In the genomic region with DNA sequence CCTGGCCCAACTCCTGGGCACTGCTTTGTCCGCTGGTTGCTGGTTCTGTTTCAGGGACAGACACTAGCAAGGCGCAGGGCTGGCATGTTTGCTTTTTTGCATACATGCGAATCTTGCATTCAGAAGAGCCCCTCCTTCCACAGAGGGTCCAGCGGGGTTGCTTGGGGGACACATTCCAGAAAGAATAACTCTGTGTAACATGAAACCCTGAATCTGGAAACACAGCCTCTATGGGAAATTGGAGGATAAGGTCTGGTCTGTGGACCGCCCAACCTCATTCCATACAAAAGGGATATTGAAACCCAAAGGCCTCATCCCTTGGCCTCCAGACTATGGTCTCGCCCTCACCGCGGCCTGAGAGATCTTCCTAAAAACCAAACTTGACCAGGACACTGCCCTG, we compare ENCODE assay signal across 37 cellular contexts. TPM values are rescaled to one million over a fixed set of nuclear protein-coding genes. Genes with fewer than 3 reads are reported as not detected.
"Had no signal": no experiment of that assay in that cellular context is flagged by ENCODE, and none has a peak within 500 bp of the region (broad histone marks: within the 10 kb centered on the region; RNA-seq: fewer than 3 reads in every experiment).

No MANE protein-coding gene starts in this region.

- H3K9me3 ChIP-seq: ascending aorta, Peyer's patch, SJSA1, SK-N-SH had no signal

- H3K27ac Mint-ChIP-seq: activated CD4-positive, alpha-beta T cell treated with anti-CD3 and anti-CD28 coated beads for 36 hours; activated CD4-positive, alpha-beta T cell treated with anti-CD3 and anti-CD28 coated beads, Interleukin-2, amount 10 ng/mL, durations not matched to agents 7 days and 5 days; activated naive CD4-positive, alpha-beta T cell treated with anti-CD3 and anti-CD28 coated beads, Interleukin-2, amount 10 ng/mL, durations not matched to agents 7 days and 5 days; activated naive CD8-positive, alpha-beta T cell treated with anti-CD3 and anti-CD28 coated beads for 36 hours; activated T-helper 1 cell treated with anti-CD3 and anti-CD28 coated beads, Interleukin-12 subunit alpha, Interleukin-12 subunit beta, Interleukin-2, Interleukin-4 antibody, amounts not matched to agents 30 ng/mL and 10 ng/mL and 1 ng/mL, durations not matched to agents 14 hours and 24 hours and 36 hours; T-helper 1 cell treated with Interleukin-12 subunit alpha and Interleukin-12 subunit beta and Interleukin-4 antibody, amounts not matched to agents 30 μg/mL and 1 μg/mL, for 36 hours; T-helper 2 cell treated with Interferon-gamma antibody and Interleukin-4, amounts not matched to agents 5 μg/mL and 100 μg/mL, for 36 hours had no signal

- H3K27ac ChIP-seq: ascending aorta, cardiac muscle cell, KMS-11, Peyer's patch, SJSA1 had no signal

- H3K4me1 ChIP-seq: ascending aorta, Peyer's patch, SJSA1 had no signal

- H3K9ac ChIP-seq: KMS-11, SK-N-SH had no signal

- DNase-seq: activated CD4-positive, alpha-beta T cell treated with anti-CD3 and anti-CD28 coated beads for 36 hours; activated CD4-positive, alpha-beta T cell treated with anti-CD3 and anti-CD28 coated beads, Interleukin-2, amount 10 ng/mL, durations not matched to agents 7 days and 5 days; activated CD4-positive, alpha-beta T cell treated with anti-CD3 and anti-CD28 coated beads, Interleukin-2, amount 50 U/mL, for 48 hours; activated CD8-positive, alpha-beta memory T cell treated with anti-CD3 and anti-CD28 coated beads, Interleukin-2, amount 50 U/mL, for 4 hours; activated gamma-delta T cell treated with Interleukin-2 at 50 U/mL for 16 hours; activated naive CD4-positive, alpha-beta T cell treated with anti-CD3 and anti-CD28 coated beads, Interleukin-2, amount 10 ng/mL, durations not matched to agents 7 days and 5 days; activated naive CD8-positive, alpha-beta T cell treated with anti-CD3 and anti-CD28 coated beads for 36 hours; activated T-cell treated with anti-CD3 and anti-CD28 coated beads for 4 hours; activated T-cell treated with anti-CD3 and anti-CD28 coated beads, Interleukin-2, amount 50 U/mL, for 4 hours; amniotic stem cell; MM.1S; MV-4-11; NCI-H1092; NCI-H1436 treated with DMSO at 0.1 percent for 48 hours; NCI-H1694 treated with DMSO at 0.1 percent for 48 hours; NCI-H2029 treated with DMSO at 0.1 percent for 48 hours; NCI-H2107; NCI-H2171; NCI-H510A; NCI-H526; NCI-H748 treated with DMSO at 0.1 percent for 48 hours; NK-92 treated with Interleukin-12 subunit alpha and Interleukin-12 subunit beta, amount 100 ng/mL, for 24 hours; PC-3; Peyer's patch; RPMI8226; SHP77; SK-N-SH had no signal

- H3K4me1 Mint-ChIP-seq: activated CD4-positive, alpha-beta T cell treated with anti-CD3 and anti-CD28 coated beads for 36 hours; activated naive CD8-positive, alpha-beta T cell treated with anti-CD3 and anti-CD28 coated beads for 36 hours; WTC11 had no signal

- H3K4me2 ChIP-seq: KMS-11, SK-N-SH had no signal

- H3K9me3 Mint-ChIP-seq: activated CD4-positive, alpha-beta T cell treated with anti-CD3 and anti-CD28 coated beads, Interleukin-2, amount 10 ng/mL, durations not matched to agents 7 days and 5 days; activated naive CD4-positive, alpha-beta T cell treated with anti-CD3 and anti-CD28 coated beads, Interleukin-2, amount 10 ng/mL, durations not matched to agents 7 days and 5 days; activated naive CD8-positive, alpha-beta T cell treated with anti-CD3 and anti-CD28 coated beads for 36 hours; activated T-cell treated with anti-CD3 and anti-CD28 coated beads, Interleukin-2, amount 50 U/mL, for 4 hours; activated T-helper 1 cell treated with anti-CD3 and anti-CD28 coated beads, Interleukin-12 subunit alpha, Interleukin-12 subunit beta, Interleukin-2, Interleukin-4 antibody, amounts not matched to agents 30 ng/mL and 10 ng/mL and 1 ng/mL, durations not matched to agents 14 hours and 24 hours and 36 hours; T-helper 1 cell treated with Interleukin-12 subunit alpha and Interleukin-12 subunit beta and Interleukin-4 antibody, amounts not matched to agents 30 μg/mL and 1 μg/mL, for 36 hours; T-helper 2 cell treated with Interferon-gamma antibody and Interleukin-4, amounts not matched to agents 5 μg/mL and 100 μg/mL, for 36 hours; WTC11 had no signal

- H3K27me3 ChIP-seq: ascending aorta had no signal

- H3K36me3 Mint-ChIP-seq: activated naive CD4-positive, alpha-beta T cell treated with anti-CD3 and anti-CD28 coated beads, Interleukin-2, amount 10 ng/mL, durations not matched to agents 7 days and 5 days; activated naive CD8-positive, alpha-beta T cell treated with anti-CD3 and anti-CD28 coated beads for 36 hours; WTC11 had no signal

- ATAC-seq: activated CD4-positive, alpha-beta T cell treated with anti-CD3 and anti-CD28 coated beads for 36 hours; activated CD4-positive, CD25-positive, alpha-beta regulatory T cell treated with anti-CD3 and anti-CD28 coated beads, Interleukin-2, amount 50 U/mL, for 24 hours; activated T-cell treated with anti-CD3 and anti-CD28 coated beads, Interleukin-2, amount 50 U/mL, for 4 hours; PC-3; WTC11 had no signal

- H3K4me3 ChIP-seq: ascending aorta, cardiac muscle cell, Peyer's patch, SJSA1 had no signal

- H3K36me3 ChIP-seq: ascending aorta, cardiac muscle cell, Peyer's patch, SJSA1 had no signal

- H3K4me3 Mint-ChIP-seq: activated CD4-positive, alpha-beta T cell treated with anti-CD3 and anti-CD28 coated beads for 36 hours; activated CD4-positive, alpha-beta T cell treated with anti-CD3 and anti-CD28 coated beads, Interleukin-2, amount 10 ng/mL, durations not matched to agents 7 days and 5 days; activated naive CD4-positive, alpha-beta T cell treated with anti-CD3 and anti-CD28 coated beads, Interleukin-2, amount 10 ng/mL, durations not matched to agents 7 days and 5 days; activated naive CD8-positive, alpha-beta T cell treated with anti-CD3 and anti-CD28 coated beads for 36 hours; activated T-cell treated with anti-CD3 and anti-CD28 coated beads, Interleukin-2, amount 50 U/mL, for 4 hours; activated T-helper 1 cell treated with anti-CD3 and anti-CD28 coated beads, Interleukin-12 subunit alpha, Interleukin-12 subunit beta, Interleukin-2, Interleukin-4 antibody, amounts not matched to agents 30 ng/mL and 10 ng/mL and 1 ng/mL, durations not matched to agents 14 hours and 24 hours and 36 hours; T-helper 1 cell treated with Interleukin-12 subunit alpha and Interleukin-12 subunit beta and Interleukin-4 antibody, amounts not matched to agents 30 μg/mL and 1 μg/mL, for 36 hours; T-helper 2 cell treated with Interferon-gamma antibody and Interleukin-4, amounts not matched to agents 5 μg/mL and 100 μg/mL, for 36 hours; WTC11 had no signal

RNA-seq across cellular contexts. Expression of a gene that starts 9.0 kb away (rescaled TPM):
- total RNA-seq: activated CD4-positive, alpha-beta T cell treated with anti-CD3 and anti-CD28 coated beads for 36 hours; activated CD4-positive, alpha-beta T cell treated with anti-CD3 and anti-CD28 coated beads, Interleukin-2, amount 10 ng/mL, durations not matched to agents 7 days and 5 days; activated naive CD8-positive, alpha-beta T cell treated with anti-CD3 and anti-CD28 coated beads for 36 hours; activated T-cell treated with anti-CD3 and anti-CD28 coated beads, Interleukin-2, amount 50 U/mL, for 4 hours; activated T-helper 1 cell treated with anti-CD3 and anti-CD28 coated beads, Interleukin-12 subunit alpha, Interleukin-12 subunit beta, Interleukin-2, Interleukin-4 antibody, amounts not matched to agents 30 ng/mL and 10 ng/mL and 1 ng/mL, durations not matched to agents 14 hours and 24 hours and 36 hours; cardiac muscle cell; LHCN-M2; Peyer's patch; SJSA1 had no signal
- polyA plus RNA-seq: cardiac muscle cell, SK-N-SH had no signal
